Comparison of ENCODE assay signal across 29 cellular contexts in the genomic region with DNA sequence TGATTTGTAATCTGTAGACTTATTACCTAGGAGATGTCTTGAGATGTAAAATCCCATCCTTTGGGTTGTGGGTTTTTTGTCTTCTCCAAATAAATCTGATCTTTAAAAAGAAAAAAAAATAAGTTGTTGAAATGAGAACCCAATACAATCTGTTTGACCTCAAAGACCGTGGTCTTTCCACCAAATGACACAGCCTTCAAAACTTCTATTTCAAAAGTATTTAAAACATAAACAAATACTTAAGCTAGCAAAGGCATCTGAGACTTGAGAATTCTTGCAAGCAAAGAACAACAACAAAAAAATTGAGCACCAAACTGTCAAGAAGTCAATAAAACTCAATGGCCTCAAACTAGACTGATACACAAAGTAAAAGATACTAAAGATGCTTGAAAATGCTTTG.
"Had no signal": no experiment of that assay in that cellular context is flagged by ENCODE, and none has a peak within 500 bp of the region (broad histone marks: within the 10 kb centered on the region; RNA-seq: fewer than 3 reads in every experiment).

No MANE protein-coding gene starts in this region.

- H3K9ac ChIP-seq: parathyroid adenoma had no signal

- H3K4me3 Mint-ChIP-seq: natural killer cell treated with Interleukin-12 subunit alpha and Interleukin-12 subunit beta and Interleukin-15 and Interleukin-18, amount 100 ng/mL, for 72 hours; neural crest cell; stimulated activated naive B cell treated with anti-CD40 and anti-IgM and Interleukin-4, amounts not matched to agents 10 μg/mL and 1 μg/mL and 100 μg/mL, for 72 hours; stimulated activated naive CD8-positive, alpha-beta T cell treated with anti-CD3 and anti-CD28 coated beads, Interleukin-15, Interleukin-2, amounts not matched to agents 100 ng/mL and 50 ng/mL, for 24 hours had no signal

- H3K9me3 ChIP-seq: lower lobe of right lung, neutrophil, right lobe of liver, thoracic aorta, upper lobe of left lung had no signal

- H3K4me1 Mint-ChIP-seq: neural crest cell; stimulated activated naive B cell treated with anti-CD40 and anti-IgM and Interleukin-4, amounts not matched to agents 10 μg/mL and 1 μg/mL and 100 μg/mL, for 72 hours had no signal

- H3K27ac Mint-ChIP-seq: natural killer cell treated with Interleukin-12 subunit alpha and Interleukin-12 subunit beta and Interleukin-15 and Interleukin-18, amount 100 ng/mL, for 72 hours; progenitor cell of endocrine pancreas; stimulated activated naive B cell treated with anti-CD40 and anti-IgM and Interleukin-4, amounts not matched to agents 10 μg/mL and 1 μg/mL and 100 μg/mL, for 72 hours; stimulated activated naive CD8-positive, alpha-beta T cell treated with anti-CD3 and anti-CD28 coated beads, Interleukin-15, Interleukin-2, amounts not matched to agents 100 ng/mL and 50 ng/mL, for 24 hours had no signal

- H3K4me3 ChIP-seq: dorsolateral prefrontal cortex, gastroesophageal sphincter, heart left ventricle, hepatocyte, left ventricle myocardium inferior, lower lobe of right lung, right lobe of liver, thoracic aorta, tibial nerve, upper lobe of left lung had no signal

- H3K27me3 Mint-ChIP-seq: progenitor cell of endocrine pancreas had no signal

- ATAC-seq: esophagus mucosa; foreskin keratinocyte; gastroesophageal sphincter; heart left ventricle; left colon; lower lobe of right lung; natural killer cell treated with Interleukin-12 subunit alpha and Interleukin-12 subunit beta and Interleukin-15 and Interleukin-18, amount 100 ng/mL, for 72 hours; right lobe of liver; stimulated activated naive B cell treated with anti-CD40 and anti-IgM and Interleukin-4, amounts not matched to agents 10 μg/mL and 1 μg/mL and 100 μg/mL, for 72 hours had no signal

- FAIRE-seq: colon, islet of Langerhans, small intestine, urothelium cell line had no signal

- H3K36me3 ChIP-seq: gastroesophageal sphincter, heart left ventricle, left ventricle myocardium inferior, lower lobe of right lung, neutrophil, right lobe of liver, thoracic aorta, tibial nerve, upper lobe of left lung had no signal

- DNase-seq: cerebellar nuclear complex; dorsolateral prefrontal cortex; effector CD4-positive, alpha-beta T cell; foreskin keratinocyte; heart left ventricle; kidney glomerular epithelial cell; left colon; left ventricle myocardium inferior; lower lobe of right lung; right lobe of liver; small intestine; stimulated activated CD4-positive, alpha-beta T cell treated with anti-CD3 and anti-CD28 coated beads, Interleukin-15, amount 100 ng/mL, for 24 hours; stimulated activated CD4-positive, alpha-beta T cell treated with anti-CD3 and anti-CD28 coated beads, Interleukin-2, amount 100 ng/mL, for 48 hours; stimulated activated naive B cell treated with anti-CD40 and anti-IgM and Interleukin-4, amounts not matched to agents 10 μg/mL and 1 μg/mL and 100 μg/mL, for 72 hours; upper lobe of left lung had no signal

- H3K4me1 ChIP-seq: foreskin keratinocyte, gastroesophageal sphincter, heart left ventricle, left ventricle myocardium inferior, lower lobe of right lung, parathyroid adenoma, right lobe of liver, tibial nerve, upper lobe of left lung had no signal

- H3K27me3 ChIP-seq: dorsolateral prefrontal cortex, gastroesophageal sphincter, hepatocyte, neutrophil, right lobe of liver, tibial nerve, upper lobe of left lung had no signal
